In genomic region chr18:13450289-13451207, GRCh38 we compare ENCODE assay signal across 9 cellular contexts.
A peak's percentile ranks its signal among the peaks of the same experiment; 100 is the strongest.
DNase-seq lines count a peak whose midpoint lies in the region; ATAC-seq and TF ChIP-seq lines count a peak whose summit lies in the region.
"Had no signal": no experiment of that assay in that cellular context is flagged by ENCODE, and none has a peak within 500 bp of the region (broad histone marks: within the 10 kb centered on the region; RNA-seq: fewer than 3 reads in every experiment).

No MANE protein-coding gene starts in this region.

- no peaks in the 10 kb centered on the region for H3K9me2 ChIP-seq in MM.1S (replicated peaks; ENCODE audit: insufficient read depth, low read length)

- no peak overlapping the region for H3K4ac ChIP-seq in H9 (ENCODE audit: low read depth, low read length)

- no peak overlapping the region for H3T11ph ChIP-seq in H9 (ENCODE audit: low read length)

- no peaks in the 10 kb centered on the region for H3K79me1 ChIP-seq in H9 (ENCODE audit: insufficient read depth, low read depth, low read length, poor library complexity, severe bottlenecking)

- H3K36me3 ChIP-seq in MM.1S (replicated peaks; ENCODE audit: insufficient read depth, low read length) (no peaks in the 10 kb centered on the region), sigmoid colon (no peaks in the 10 kb centered on the region), gastroesophageal sphincter (no peaks in the 10 kb centered on the region)

- H3K9me3 Mint-ChIP-seq in activated CD4-positive, alpha-beta T cell treated with anti-CD3 and anti-CD28 coated beads, Interleukin-2, amount 10 ng/mL, durations not matched to agents 24 days and 14 days, result no peaks in the 10 kb centered on the region
- no peaks in the 10 kb centered on the region for H3K9me3 Mint-ChIP-seq in H9

- H3K27ac ChIP-seq in H9 (ENCODE audit: insufficient read length, low read depth, low read length), result no peak overlapping the region
- H3K27ac ChIP-seq in MM.1S (ENCODE audit: low read length), result peak overlapping the region; percentile 15; the same call in 1 of the 2 replicates
- H3K27ac ChIP-seq in sigmoid colon, result no peak overlapping the region
- no peak overlapping the region for H3K27ac ChIP-seq in gastroesophageal sphincter

- H3K4me2 ChIP-seq in H9 (ENCODE audit: insufficient read depth, insufficient read length, low read length) (no peak overlapping the region), MM.1S (ENCODE audit: low read depth, low read length) (no peak overlapping the region; the same call in 1 of the 2 replicates)

- H3K36me3 Mint-ChIP-seq in activated CD4-positive, alpha-beta T cell treated with anti-CD3 and anti-CD28 coated beads, Interleukin-2, amount 10 ng/mL, durations not matched to agents 24 days and 14 days (ENCODE audit: low read depth), result no peaks in the 10 kb centered on the region
- H3K36me3 Mint-ChIP-seq in H9 (ENCODE audit: insufficient read depth in 1 of 3, low read depth in 3 of 3), result no peaks in the 10 kb centered on the region

- no peak overlapping the region for H3K56ac ChIP-seq in H9 (ENCODE audit: insufficient read length, low read depth, low read length)

- H3K18ac ChIP-seq in H9 (ENCODE audit: insufficient read length, low read depth, low read length), result no peak overlapping the region

- no CpG with 5 or more reads among the region's 10 CpGs for WGBS in H9 (ENCODE audit: extremely low coverage, insufficient read length, low lambda C conversion rate)
- WGBS in sigmoid colon, 2 donors, result 71 to 84% methylated on average over 10 of the region's 10 CpGs
- 77 to 90% methylated on average over 5 to 6 of the region's 10 CpGs for WGBS in gastroesophageal sphincter (ENCODE audit: low coverage in 1 of 2), 2 donors

- H3K14ac ChIP-seq in H9 (ENCODE audit: insufficient read depth, low read length), result peak overlapping the region; percentile 14; the same call in 1 of the 2 replicates

- peak overlapping the region; percentile 16 for H3K27ac Mint-ChIP-seq in activated CD4-positive, alpha-beta T cell treated with anti-CD3 and anti-CD28 coated beads, Interleukin-2, amount 10 ng/mL, durations not matched to agents 24 days and 14 days
- H3K27ac Mint-ChIP-seq in H9, result peak overlapping the region in 1 of 3 experiments; percentile 79; a peak in 2 of 7 replicates

- H3K23me2 ChIP-seq in H9 (ENCODE audit: insufficient read length, low read depth, low read length, poor library complexity, severe bottlenecking), result no peaks in the 10 kb centered on the region

- H4K20me1 ChIP-seq in H9 (ENCODE audit: control insufficient read depth, insufficient read depth, insufficient read length), result no peaks in the 10 kb centered on the region
- H4K20me1 ChIP-seq in MM.1S (ENCODE audit: insufficient read depth, low read length), result no peaks in the 10 kb centered on the region

- intact Hi-C loops in activated CD4-positive, alpha-beta T cell treated with anti-CD3 and anti-CD28 coated beads, Interleukin-2, amount 10 ng/mL, durations not matched to agents 24 days and 14 days (cut with micrococcal nuclease), result no loop called here
- intact Hi-C loops in sigmoid colon (cut with DNase I), result loop anchor here (5.0 kb wide), 1 partner anchor 87 kb away; no protein-coding TSS in a partner anchor

- no peak overlapping the region for H4K8ac ChIP-seq in H9 (replicated peaks; ENCODE audit: insufficient read length, low read depth, low read length)

- no peak overlapping the region for H3K4me3 ChIP-seq in MM.1S (ENCODE audit: low read length)
- H3K4me3 ChIP-seq in sigmoid colon, result no peak overlapping the region
- no peak overlapping the region for H3K4me3 ChIP-seq in gastroesophageal sphincter

- H3K4me3 Mint-ChIP-seq in activated CD4-positive, alpha-beta T cell treated with anti-CD3 and anti-CD28 coated beads, Interleukin-2, amount 10 ng/mL, durations not matched to agents 24 days and 14 days, result no peak overlapping the region
- no peak overlapping the region for H3K4me3 Mint-ChIP-seq in H9

- H3K27me3 ChIP-seq in H9 (ENCODE audit: insufficient read depth, low read length) (no peaks in the 10 kb centered on the region), MM.1S (replicated peaks; ENCODE audit: insufficient read depth, low read length) (no peaks in the 10 kb centered on the region), sigmoid colon (no peaks in the 10 kb centered on the region), gastroesophageal sphincter (no peaks in the 10 kb centered on the region)

- H3K4me1 Mint-ChIP-seq in activated CD4-positive, alpha-beta T cell treated with anti-CD3 and anti-CD28 coated beads, Interleukin-2, amount 10 ng/mL, durations not matched to agents 24 days and 14 days, result peaks cover 27% of the 10 kb centered on the region
- H3K4me1 Mint-ChIP-seq in H9, result peaks cover 65 to 72% of the 10 kb centered on the region in 2 experiments

- no peak overlapping the region for H2BK5ac ChIP-seq in H9 (ENCODE audit: insufficient read length, low read length)

- H2AFZ ChIP-seq in H9 (ENCODE audit: low read length) (no peak overlapping the region), MM.1S (ENCODE audit: low read length) (no peak overlapping the region)

- H3F3A ChIP-seq in MM.1S (ENCODE audit: insufficient read depth, low read length), result no peaks in the 10 kb centered on the region

- DNase-seq in activated CD4-positive, alpha-beta T cell treated with anti-CD3 and anti-CD28 coated beads, Interleukin-2, amount 10 ng/mL, durations not matched to agents 24 days and 14 days, result no peak
- DNase-seq in activated CD4-positive, alpha-beta T cell treated with anti-CD3 and anti-CD28 coated beads, Interleukin-2, amount 50 U/mL, for 48 hours, result no peak
- DNase-seq in H9, result no peak
- DNase-seq in MM.1S, result peak; percentile 13
- peak; percentile 56 for DNase-seq in sigmoid colon
- DNase-seq in NCI-H146 treated with DMSO at 0.1 percent for 48 hours (lab: John Stamatoyannopoulos, UW; ENCODE audit: unreplicated experiment), result no peak
- no peak for DNase-seq in iPS-NIHi7 (ENCODE audit: extremely low spot score)
- DNase-seq: NCI-H748 treated with DMSO at 0.1 percent for 48 hours had no signal

- H3K9ac ChIP-seq in H9 (ENCODE audit: extremely low read depth, insufficient read length, low read length), result no peak overlapping the region
- H3K9ac ChIP-seq in MM.1S (ENCODE audit: low read length), result no peak overlapping the region

- no peak overlapping the region for H2BK20ac ChIP-seq in H9 (ENCODE audit: low read depth, low read length, poor library complexity, severe bottlenecking)

- TF ChIP-seq POLR2A in sigmoid colon (IDR thresholded peaks at IDR 0.05), result no peak
- TF ChIP-seq POLR2A in gastroesophageal sphincter (IDR thresholded peaks at IDR 0.05), result no peak

- no peak overlapping the region for H3K23ac ChIP-seq in H9 (ENCODE audit: insufficient read length, low read depth, low read length)

- ATAC-seq in gastroesophageal sphincter, result no peak

- no peak for TF ChIP-seq EP300 in sigmoid colon (IDR thresholded peaks at IDR 0.05)
- TF ChIP-seq EP300 in gastroesophageal sphincter (IDR thresholded peaks at IDR 0.05), result no peak

- TF ChIP-seq CTCF in H9 (conservative IDR thresholded peaks at IDR 0.05) (no peak), MM.1S (IDR thresholded peaks at IDR 0.05; ENCODE audit: low read length) (no peak), sigmoid colon (IDR thresholded peaks at IDR 0.05) (no peak), gastroesophageal sphincter (IDR thresholded peaks at IDR 0.05) (no peak)

- H4K91ac ChIP-seq in H9 (ENCODE audit: insufficient read length, low read depth, low read length), result no peak overlapping the region

- H3K79me2 ChIP-seq in H9 (ENCODE audit: insufficient read depth, low read length), result no peaks in the 10 kb centered on the region
- no peaks in the 10 kb centered on the region for H3K79me2 ChIP-seq in MM.1S (ENCODE audit: low read length)

- H3K4me1 ChIP-seq in H9 (ENCODE audit: insufficient read depth, low read length) (peaks cover 11% of the 10 kb centered on the region; the same call in 1 of the 2 replicates), MM.1S (ENCODE audit: low read length) (no peaks in the 10 kb centered on the region), sigmoid colon (peaks cover 0 to 57% (median 36%) of the 10 kb centered on the region in 4 donors), gastroesophageal sphincter (peaks cover 0 to 63% (median 19%) of the 10 kb centered on the region in 3 donors)

- H3K9me3 ChIP-seq in H9 (ENCODE audit: control insufficient read depth, low read depth, low read length) (no peaks in the 10 kb centered on the region), MM.1S (replicated peaks; ENCODE audit: insufficient read depth, low read length) (no peaks in the 10 kb centered on the region), sigmoid colon (no peaks in the 10 kb centered on the region), gastroesophageal sphincter (no peaks in the 10 kb centered on the region)

- no peaks in the 10 kb centered on the region for H3K27me3 Mint-ChIP-seq in activated CD4-positive, alpha-beta T cell treated with anti-CD3 and anti-CD28 coated beads, Interleukin-2, amount 10 ng/mL, durations not matched to agents 24 days and 14 days
- H3K27me3 Mint-ChIP-seq in H9 (ENCODE audit: low read depth), result peaks cover 65% of the 10 kb centered on the region

- no peak overlapping the region for H2BK12ac ChIP-seq in H9 (ENCODE audit: insufficient read length, low read depth, low read length)

- H2AK5ac ChIP-seq in H9 (ENCODE audit: insufficient read length, low read length), result no peak overlapping the region

- H4K5ac ChIP-seq in H9 (ENCODE audit: insufficient read length, low read depth, low read length), result no peak overlapping the region

- no peak overlapping the region for H2BK15ac ChIP-seq in H9 (ENCODE audit: low read depth, low read length)

- no peak overlapping the region for H2BK120ac ChIP-seq in H9 (ENCODE audit: low read depth, low read length, poor library complexity, severe bottlenecking)

Comparison
In these comparisons a context has a peak if more than half of its experiments do, and no peak if none do; other contexts are left out.
1. DNase-seq: peak in MM.1S (single experiment) and sigmoid colon (single experiment); none in activated CD4-positive, alpha-beta T cell treated with anti-CD3 and anti-CD28 coated beads, Interleukin-2, amount 10 ng/mL, durations not matched to agents 24 days and 14 days (single experiment), activated CD4-positive, alpha-beta T cell treated with anti-CD3 and anti-CD28 coated beads, Interleukin-2, amount 50 U/mL, for 48 hours (0 of 2), H9 (single experiment), NCI-H146 treated with DMSO at 0.1 percent for 48 hours (single experiment) and iPS-NIHi7 (single experiment).